Comparison of ENCODE assay signal across 7 cellular contexts in genomic region chr11:72584293-72584921, GRCh38.
DNase-seq lines count a peak whose midpoint lies in the region; ATAC-seq and TF ChIP-seq lines count a peak whose summit lies in the region.

No MANE protein-coding gene starts in this region.

- TF ChIP-seq CTCF in stomach (IDR thresholded peaks at IDR 0.05): no peak

- H3K27me3 Mint-ChIP-seq in activated CD4-positive, alpha-beta T cell treated with anti-CD3 and anti-CD28 coated beads for 36 hours: peaks cover 21% of the 10 kb centered on the region
- H3K27me3 Mint-ChIP-seq in naive B cell: peaks cover 11 to 45% (median 24%) of the 10 kb centered on the region in 3 donors

- H3K27ac Mint-ChIP-seq in activated CD4-positive, alpha-beta T cell treated with anti-CD3 and anti-CD28 coated beads for 36 hours: no peak overlapping the region
- H3K27ac Mint-ChIP-seq in naive B cell: peak overlapping the region; percentile 76 to 98 (median 88)

- WGBS in stomach, 5 donors: 7 to 38% (median 11%) methylated on average over 37 to 59 of the region's 59 CpGs

- POLR2A ChIA-PET in activated CD4-positive, alpha-beta T cell treated with anti-CD3 and anti-CD28 coated beads for 36 hours (lab: Charles Lee): no interaction called here

- ATAC-seq in activated CD4-positive, alpha-beta T cell treated with anti-CD3 and anti-CD28 coated beads for 36 hours: peak; percentile 53
- peak; percentile 68 to 77 for ATAC-seq in naive B cell (ENCODE audit: low read depth in 2 of 2)
- no peak for ATAC-seq in GM19455 (IDR thresholded peaks at IDR 0.05; ENCODE audit: unreplicated experiment)
- ATAC-seq in HG02759 (IDR thresholded peaks at IDR 0.05; ENCODE audit: unreplicated experiment): no peak

- no peaks in the 10 kb centered on the region for H3K36me3 Mint-ChIP-seq in activated CD4-positive, alpha-beta T cell treated with anti-CD3 and anti-CD28 coated beads for 36 hours (ENCODE audit: low read depth)
- H3K36me3 Mint-ChIP-seq in naive B cell: no peaks in the 10 kb centered on the region

- peaks cover 0 to 55% (median 26%) of the 10 kb centered on the region in 3 donors for H3K27me3 ChIP-seq in stomach

- H3K4me3 ChIP-seq in stomach: peak overlapping the region in 3 of 4 donors; percentile 9 to 32 (median 25)

- H3K27ac ChIP-seq in stomach: no peak overlapping the region

- H3K9me3 Mint-ChIP-seq in activated CD4-positive, alpha-beta T cell treated with anti-CD3 and anti-CD28 coated beads for 36 hours (ENCODE audit: low read depth): no peaks in the 10 kb centered on the region
- no peaks in the 10 kb centered on the region for H3K9me3 Mint-ChIP-seq in naive B cell

- peaks cover 7 to 22% (median 17%) of the 10 kb centered on the region in 4 donors for H3K4me1 ChIP-seq in stomach

- no peak for TF ChIP-seq EP300 in stomach (IDR thresholded peaks at IDR 0.05)

- no peak for TF ChIP-seq POLR2A in stomach (IDR thresholded peaks at IDR 0.05)

- peak overlapping the region; percentile 66 for H3K4me3 Mint-ChIP-seq in activated CD4-positive, alpha-beta T cell treated with anti-CD3 and anti-CD28 coated beads for 36 hours
- peak overlapping the region; percentile 70 to 93 (median 90) for H3K4me3 Mint-ChIP-seq in naive B cell

- intact Hi-C loops in activated CD4-positive, alpha-beta T cell treated with anti-CD3 and anti-CD28 coated beads for 36 hours (cut with DNase I, micrococcal nuclease): loop anchor here (2.0 to 10.0 kb wide), 3 partner anchors 98 to 260 kb away; no protein-coding TSS in a partner anchor
- intact Hi-C loops in stomach (cut with DNase I; ENCODE audit: low total_unique reads): no loop called here

- H3K36me3 ChIP-seq in stomach: peaks cover 0 to 42% (median 24%) of the 10 kb centered on the region in 4 donors

- peak; percentile 71 for DNase-seq in activated CD4-positive, alpha-beta T cell treated with anti-CD3 and anti-CD28 coated beads for 36 hours
- DNase-seq in ecto neural progenitor cell (ENCODE audit: low spot score) (peak; percentile 68), naive B cell (peak; percentile 68), stomach (peak; percentile 48), SIG-M5 treated with dmso at 0.1 percent for 504 hours (lab: John Stamatoyannopoulos, UW; ENCODE audit: unreplicated experiment) (no peak)

- CTCF ChIA-PET in activated CD4-positive, alpha-beta T cell treated with anti-CD3 and anti-CD28 coated beads for 36 hours (lab: Charles Lee): interaction anchor here (0.5 to 9.2 kb wide), 3 partner anchors 100 to 229 kb away, joined by 3 to 74 read pairs (median 9); no protein-coding TSS in a partner anchor

- no peaks in the 10 kb centered on the region for H3K9me3 ChIP-seq in stomach

- H3K4me1 Mint-ChIP-seq in activated CD4-positive, alpha-beta T cell treated with anti-CD3 and anti-CD28 coated beads for 36 hours: peaks cover 16% of the 10 kb centered on the region
- H3K4me1 Mint-ChIP-seq in naive B cell: peaks cover 21 to 39% (median 27%) of the 10 kb centered on the region in 3 donors

Comparison
In these comparisons a context has a peak if more than half of its experiments do, and no peak if none do; other contexts are left out.
1. ATAC-seq: peak in activated CD4-positive, alpha-beta T cell treated with anti-CD3 and anti-CD28 coated beads for 36 hours (single experiment) and naive B cell (2 of 2); none in GM19455 (single experiment) and HG02759 (single experiment).